25 cellular contexts compared by ENCODE assay signal in genomic region chr2:6757215-6757614, GRCh38.
"Had no signal": no experiment of that assay in that cellular context is flagged by ENCODE, and none has a peak within 500 bp of the region (broad histone marks: within the 10 kb centered on the region; RNA-seq: fewer than 3 reads in every experiment).

No MANE protein-coding gene starts in this region.

- H3K9me3 ChIP-seq: heart right ventricle, mucosa of descending colon, neutrophil, right atrium auricular region, stomach, testis, thyroid gland, transverse colon, upper lobe of left lung, vagina had no signal

- H3K4me2 ChIP-seq: hepatocyte had no signal

- H3K4me3 ChIP-seq: heart right ventricle, hepatocyte, lung, mucosa of descending colon, right atrium auricular region, skin epidermis, stomach, testis, thyroid gland, transverse colon, upper lobe of left lung, vagina had no signal

- H3K27ac ChIP-seq: heart right ventricle, hepatocyte, neutrophil, parathyroid adenoma, right atrium auricular region, skin epidermis, stomach, testis, thyroid gland, transverse colon, upper lobe of left lung, vagina had no signal

- ATAC-seq: heart right ventricle; mucosa of descending colon; naive thymus-derived CD8-positive, alpha-beta T cell; sciatic nerve; stimulated activated naive B cell treated with anti-CD40 and anti-IgM and Interleukin-4, amounts not matched to agents 10 μg/mL and 1 μg/mL and 100 μg/mL, for 72 hours; stimulated activated naive CD8-positive, alpha-beta T cell treated with anti-CD3 and anti-CD28 coated beads, Interleukin-15, Interleukin-2, amounts not matched to agents 100 U/mL and 50 U/mL, for 24 hours had no signal

- H3K36me3 ChIP-seq: heart right ventricle, neutrophil, right atrium auricular region, stomach, thyroid gland, transverse colon, upper lobe of left lung, vagina had no signal

- H3K79me2 ChIP-seq: hepatocyte, parathyroid adenoma had no signal

- H3K9ac ChIP-seq: parathyroid adenoma had no signal

- H3K4me1 ChIP-seq: heart right ventricle, parathyroid adenoma, right atrium auricular region, stomach, testis, thyroid gland, transverse colon, upper lobe of left lung, vagina had no signal

- H3K27me3 ChIP-seq: hepatocyte, right atrium auricular region, testis, thyroid gland, transverse colon, upper lobe of left lung, vagina had no signal

- H2AFZ ChIP-seq: hepatocyte, parathyroid adenoma had no signal

- DNase-seq: heart right ventricle; islet precursor cell; midbrain; mucosa of descending colon; naive thymus-derived CD8-positive, alpha-beta T cell; occipital lobe; stimulated activated CD4-positive, alpha-beta T cell treated with anti-CD3 and anti-CD28 coated beads, Interleukin-12 subunit alpha, Interleukin-12 subunit beta, amount 100 ng/mL, for 4 hours; stimulated activated CD4-positive, alpha-beta T cell treated with anti-CD3 and anti-CD28 coated beads, Interleukin-15, amount 100 ng/mL, for 24 hours; stimulated activated CD4-positive, alpha-beta T cell treated with anti-CD3 and anti-CD28 coated beads, Interleukin-2, amount 100 ng/mL, for 24 hours; stimulated activated CD4-positive, alpha-beta T cell treated with anti-CD3 and anti-CD28 coated beads, Interleukin-4, amount 100 ng/mL, for 1 hour; stimulated activated naive B cell treated with anti-CD40 and anti-IgM and Interleukin-4, amounts not matched to agents 10 μg/mL and 1 μg/mL and 100 μg/mL, for 72 hours; stimulated activated naive CD8-positive, alpha-beta T cell treated with anti-CD3 and anti-CD28 coated beads, Interleukin-15, Interleukin-2, amounts not matched to agents 100 U/mL and 50 U/mL, for 24 hours; stomach; testis; thyroid gland; transverse colon; upper lobe of left lung had no signal
